Comparison of ENCODE assay signal across 1 cellular context in genomic region chr4:4470208-4470607, GRCh38.
TF ChIP-seq lines count a peak whose summit lies in the region.

No MANE protein-coding gene starts in this region.

TF ChIP-seq in HepG2, 621 proteins besides CTCF, POLR2A, EP300 and RAD21 (continued from another document):
- no peak for TF ChIP-seq RERE (CRISPR knock-in tag; IDR thresholded peaks at IDR 0.05; ENCODE audit: low read depth)
- TF ChIP-seq RFX1 (IDR thresholded peaks at IDR 0.05) = no peak
- TF ChIP-seq ZNF724P (CRISPR knock-in tag; IDR thresholded peaks at IDR 0.05; ENCODE audit: borderline replicate concordance) = no peak
- 0 out of 2 replicates have a peak, but pooled peaks have one; percentile 38 for TF ChIP-seq HNF4A (CRISPR knock-in tag; IDR thresholded peaks at IDR 0.05)
- 0 out of 2 replicates have a peak, but pooled peaks have one; percentile 46 for TF ChIP-seq MED1 (CRISPR knock-in tag; IDR thresholded peaks at IDR 0.05)
- no peak for TF ChIP-seq WIZ (CRISPR knock-in tag; IDR thresholded peaks at IDR 0.05)
- no peak for TF ChIP-seq HIVEP1 (CRISPR knock-in tag; IDR thresholded peaks at IDR 0.05)
- no peak for TF ChIP-seq ZGPAT (CRISPR knock-in tag; IDR thresholded peaks at IDR 0.05)
- no peak for TF ChIP-seq ZFP36 (IDR thresholded peaks at IDR 0.05; ENCODE audit: borderline replicate concordance, low read depth, low read length, partially characterized antibody)
- no peak for TF ChIP-seq ZNF562 (CRISPR knock-in tag; IDR thresholded peaks at IDR 0.05; ENCODE audit: borderline replicate concordance)
- no peak for TF ChIP-seq ZHX1 (CRISPR knock-in tag; IDR thresholded peaks at IDR 0.05; ENCODE audit: low read depth)
- TF ChIP-seq FOXK1 (CRISPR knock-in tag; IDR thresholded peaks at IDR 0.05; ENCODE audit: borderline replicate concordance, low read depth) = no peak
- no peak for TF ChIP-seq BCL3 (CRISPR knock-in tag; IDR thresholded peaks at IDR 0.05)
- TF ChIP-seq ZNF205 (CRISPR knock-in tag; IDR thresholded peaks at IDR 0.05) = peak; percentile 99
- TF ChIP-seq ZBTB38 (CRISPR knock-in tag; IDR thresholded peaks at IDR 0.05) = no peak
- no peak for TF ChIP-seq REPIN1 (CRISPR knock-in tag; IDR thresholded peaks at IDR 0.05; ENCODE audit: borderline replicate concordance, low read depth)
- no peak for TF ChIP-seq MAF1 (CRISPR knock-in tag; IDR thresholded peaks at IDR 0.05; ENCODE audit: borderline replicate concordance)
- TF ChIP-seq HNRNPLL (IDR thresholded peaks at IDR 0.05; ENCODE audit: low read depth, low read length, poor library complexity, severe bottlenecking) = no peak
- no peak for TF ChIP-seq TP53 (CRISPR knock-in tag; conservative IDR thresholded peaks at IDR 0.05)
- no peak for TF ChIP-seq ZNF660 (CRISPR knock-in tag; IDR thresholded peaks at IDR 0.05; ENCODE audit: borderline replicate concordance, low read depth)
- TF ChIP-seq NCOA5 (CRISPR knock-in tag; IDR thresholded peaks at IDR 0.05) = no peak
- TF ChIP-seq ZNF710 (CRISPR knock-in tag; IDR thresholded peaks at IDR 0.05; ENCODE audit: borderline replicate concordance) = no peak
- no peak for TF ChIP-seq ZNF124 (CRISPR knock-in tag; IDR thresholded peaks at IDR 0.05)
- TF ChIP-seq STAT6 (CRISPR knock-in tag; IDR thresholded peaks at IDR 0.05; ENCODE audit: borderline replicate concordance) = no peak
TF ChIP-seq in HepG2: peak in this region for 8.
